15 cellular contexts compared by ENCODE assay signal in the genomic region with DNA sequence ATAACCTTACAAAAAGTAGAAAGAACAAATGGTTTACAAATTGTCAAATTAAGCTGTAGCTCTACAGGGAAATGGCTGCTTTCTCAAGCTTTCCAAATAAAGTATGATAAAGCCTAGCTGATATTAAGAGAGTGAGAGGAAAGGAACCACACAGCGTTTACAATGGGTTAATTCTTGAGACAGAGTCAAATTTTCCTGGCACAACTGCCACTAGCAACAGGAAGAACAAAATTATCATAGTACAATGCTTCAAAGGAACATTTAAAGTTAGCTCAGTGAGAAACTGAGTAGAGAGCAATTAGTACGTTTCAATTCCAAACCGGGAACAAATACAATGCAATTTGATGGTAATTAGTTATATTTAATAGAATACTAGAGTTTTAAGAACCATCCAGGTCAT.
DNase-seq lines count a peak whose midpoint lies in the region; ATAC-seq and TF ChIP-seq lines count a peak whose summit lies in the region.
"Had no signal": no experiment of that assay in that cellular context is flagged by ENCODE, and none has a peak within 500 bp of the region (broad histone marks: within the 10 kb centered on the region; RNA-seq: fewer than 3 reads in every experiment).

No MANE protein-coding gene starts in this region.

- H3F3A ChIP-seq in GM23338 (replicated peaks; ENCODE audit: low read depth), result no peaks in the 10 kb centered on the region

- peak overlapping the region in 1 of 3 donors; percentile 22 for H3K9ac ChIP-seq in skeletal muscle tissue (ENCODE audit: low read depth in 1 of 3, low read length in 3 of 3)

- TF ChIP-seq CTCF in GM23338 (conservative IDR thresholded peaks at IDR 0.05; ENCODE audit: low read depth in 2 of 2) (no peak), astrocyte of the cerebellum (IDR thresholded peaks at IDR 0.05; ENCODE audit: low read depth, low read length, missing control alignments) (no peak), cardiac muscle cell (IDR thresholded peaks at IDR 0.05; ENCODE audit: low read depth, low read length) (no peak)

- no peak overlapping the region for H2AFZ ChIP-seq in GM23338

- no peaks in the 10 kb centered on the region for H3K4me1 Mint-ChIP-seq in GM23338

- no peak overlapping the region for H3K27ac Mint-ChIP-seq in GM23338

- no peak overlapping the region for H3K4me3 ChIP-seq in GM23338
- H3K4me3 ChIP-seq in astrocyte of the cerebellum (ENCODE audit: low read depth, low read length), result no peak overlapping the region
- H3K4me3 ChIP-seq in cardiac muscle cell, result no peak overlapping the region
- no peak overlapping the region for H3K4me3 ChIP-seq in skeletal muscle tissue (ENCODE audit: low read length in 3 of 3)
- H3K4me3 ChIP-seq: lung, vagina had no signal

- ATAC-seq in GM23338 (no peak), GM21381 (IDR thresholded peaks at IDR 0.05; ENCODE audit: unreplicated experiment) (no peak), GM18873 (IDR thresholded peaks at IDR 0.05; ENCODE audit: low FRiP score, unreplicated experiment) (no peak)

- H3K27me3 Mint-ChIP-seq in GM23338 (ENCODE audit: insufficient read depth, low read depth, poor library complexity), result peaks cover 7% of the 10 kb centered on the region

- H3K36me3 Mint-ChIP-seq in GM23338 (ENCODE audit: low read depth), result peaks cover 28% of the 10 kb centered on the region

- H3K27me3 ChIP-seq in GM23338 (ENCODE audit: insufficient read depth), result no peaks in the 10 kb centered on the region
- H3K27me3 ChIP-seq in cardiac muscle cell, result no peaks in the 10 kb centered on the region
- H3K27me3 ChIP-seq in skeletal muscle tissue (ENCODE audit: control insufficient read depth in 3 of 3, insufficient read depth in 3 of 3, low read length in 3 of 3), result no peaks in the 10 kb centered on the region
- H3K27me3 ChIP-seq: BE2C, vagina had no signal

- H3K36me3 ChIP-seq in GM23338 (ENCODE audit: insufficient read depth) (no peaks in the 10 kb centered on the region), cardiac muscle cell (peaks cover 29% of the 10 kb centered on the region), skeletal muscle tissue (ENCODE audit: control insufficient read depth in 3 of 3, insufficient read depth in 3 of 3, low read length in 3 of 3) (peaks cover 0 to 13% (median 0%) of the 10 kb centered on the region in 3 donors)

- no peaks in the 10 kb centered on the region for H4K20me1 ChIP-seq in GM23338 (replicated peaks; ENCODE audit: insufficient read depth)

- no peaks in the 10 kb centered on the region for H3K79me2 ChIP-seq in GM23338 (replicated peaks; ENCODE audit: insufficient read depth)

- DNase-seq in GM23338 (ENCODE audit: low spot score), result no peak
- DNase-seq in astrocyte of the cerebellum (ENCODE audit: low read depth), result peak; percentile 34
- peak in 1 of 2 donors; percentile 77 for DNase-seq in cardiac muscle cell (ENCODE audit: low read depth in 1 of 2, low spot score in 1 of 2)
- DNase-seq in EL, result no peak
- no peak for DNase-seq in DMS 273 treated with DMSO at 0.1 percent for 48 hours (lab: John Stamatoyannopoulos, UW)
- DNase-seq: activated CD4-positive, alpha-beta T cell treated with anti-CD3 and anti-CD28 coated beads for 48 hours; BE2C; NCI-H1092; NCI-H446 treated with DMSO at 0.1 percent for 48 hours; occipital lobe had no signal

- in situ Hi-C loops in astrocyte of the cerebellum (cut with HindIII; ENCODE audit: low sequenced_read_pairs), result no loop called here

- H3K9me2 ChIP-seq in GM23338 (ENCODE audit: insufficient read depth), result no peaks in the 10 kb centered on the region

- no peaks in the 10 kb centered on the region for H3K4me1 ChIP-seq in GM23338 (ENCODE audit: insufficient read depth)
- peaks cover 9% of the 10 kb centered on the region for H3K4me1 ChIP-seq in cardiac muscle cell (ENCODE audit: low read depth)
- peaks cover 0 to 5% (median 0%) of the 10 kb centered on the region in 3 donors for H3K4me1 ChIP-seq in skeletal muscle tissue (ENCODE audit: control insufficient read depth in 3 of 3, insufficient read depth in 3 of 3, low read length in 3 of 3)
- H3K4me1 ChIP-seq: BE2C had no signal

- no peaks in the 10 kb centered on the region for H3K9me3 ChIP-seq in cardiac muscle cell (ENCODE audit: low read depth)
- H3K9me3 ChIP-seq in skeletal muscle tissue (ENCODE audit: control insufficient read depth in 3 of 3, low read length in 3 of 3), result no peaks in the 10 kb centered on the region
- H3K9me3 ChIP-seq: BE2C, vagina had no signal

- H3K9me3 Mint-ChIP-seq in GM23338, result no peaks in the 10 kb centered on the region

- H3K27ac ChIP-seq in GM23338 (ENCODE audit: low read depth), result peak overlapping the region; percentile 1; the same call in 1 of the 2 replicates
- peak overlapping the region; percentile 73 for H3K27ac ChIP-seq in cardiac muscle cell
- peak overlapping the region; percentile 13 for H3K27ac ChIP-seq in skeletal muscle tissue (ENCODE audit: low read depth, low read length)
- H3K27ac ChIP-seq: vagina had no signal

- H3K4me2 ChIP-seq in GM23338, result no peak overlapping the region

- H3K4me3 Mint-ChIP-seq in GM23338, result no peak overlapping the region

TF ChIP-seq in GM23338, 12 proteins besides CTCF, POLR2A, EP300 and RAD21:
- TF ChIP-seq EZH2 (IDR thresholded peaks at IDR 0.05; ENCODE audit: low read depth, unreplicated experiment) (no peak), ZNF331 (CRISPR knock-in tag; IDR thresholded peaks at IDR 0.05; ENCODE audit: low read depth) (no peak), JUNB (IDR thresholded peaks at IDR 0.05; ENCODE audit: unreplicated experiment) (no peak), EZH2phosphoT487 (IDR thresholded peaks at IDR 0.05; ENCODE audit: unreplicated experiment) (no peak), STAT1 (IDR thresholded peaks at IDR 0.05; ENCODE audit: unreplicated experiment) (no peak), POLR2AphosphoS5 (IDR thresholded peaks at IDR 0.05; ENCODE audit: low read depth) (no peak)

Comparison
In these comparisons a context has a peak if more than half of its experiments do, and no peak if none do; other contexts are left out.
1. H3K27ac ChIP-seq: peak in every context shown above with its lines; median percentile 73 in cardiac muscle cell; 13 in skeletal muscle tissue; 1 in GM23338.